In genomic region chr15:34987182-34987488, GRCh38 we compare ENCODE assay signal across 8 cellular contexts. TPM values are rescaled to one million over a fixed set of nuclear protein-coding genes. Genes with fewer than 3 reads are reported as not detected.
DNase-seq lines count a peak whose midpoint lies in the region; ATAC-seq and TF ChIP-seq lines count a peak whose summit lies in the region.

No MANE protein-coding gene starts in this region.

- no peak overlapping the region for H2BK120ac ChIP-seq in trophoblast cell (ENCODE audit: insufficient read depth, low read length, poor library complexity)

- H3K4me3 ChIP-seq in OCI-LY3 (ENCODE audit: low read length) (peak overlapping the region; percentile 92), trophoblast cell (ENCODE audit: low read depth, low read length) (no peak overlapping the region)

- H4K20me1 ChIP-seq in OCI-LY3 (ENCODE audit: insufficient read depth, low read length), result peaks cover 23% of the 10 kb centered on the region

- H2BK12ac ChIP-seq in trophoblast cell (ENCODE audit: low read length), result no peak overlapping the region

- H3K9me3 ChIP-seq in OCI-LY3 (ENCODE audit: insufficient read depth, low read length) (no peaks in the 10 kb centered on the region), trophoblast cell (ENCODE audit: insufficient read depth, low read depth, low read length) (no peaks in the 10 kb centered on the region)

- no peak overlapping the region for H4K91ac ChIP-seq in trophoblast cell (ENCODE audit: low read depth, low read length)

- H3K27me3 ChIP-seq in OCI-LY3 (ENCODE audit: low read depth, low read length), result no peaks in the 10 kb centered on the region
- no peaks in the 10 kb centered on the region for H3K27me3 ChIP-seq in trophoblast cell (ENCODE audit: insufficient read depth, low read length)

- H3K36me3 ChIP-seq in OCI-LY3 (replicated peaks; ENCODE audit: low read depth, low read length), result peaks cover 26% of the 10 kb centered on the region
- H3K36me3 ChIP-seq in trophoblast cell (ENCODE audit: control insufficient read depth in 1 of 2, insufficient read depth in 2 of 2, low read length in 2 of 2), result peaks cover 2 to 3% of the 10 kb centered on the region in 2 experiments

- H3K79me2 ChIP-seq in OCI-LY3 (ENCODE audit: low read length), result peaks cover 60% of the 10 kb centered on the region
- H3K79me2 ChIP-seq in trophoblast cell (ENCODE audit: control insufficient read depth, insufficient read depth, low read length, poor library complexity), result peaks cover 14% of the 10 kb centered on the region

- TF ChIP-seq CTCF in OCI-LY3 (IDR thresholded peaks at IDR 0.05; ENCODE audit: low read depth, low read length), result no peak

- no peak overlapping the region for H4K12ac ChIP-seq in trophoblast cell (ENCODE audit: low read depth, low read length)

- WGBS in trophoblast cell (ENCODE audit: extremely low coverage, insufficient coverage, insufficient read length), result no CpG with 5 or more reads among the region's 4 CpGs

- no peak overlapping the region for H2BK5ac ChIP-seq in trophoblast cell (ENCODE audit: low read depth, low read length, poor library complexity)

- H3K23ac ChIP-seq in trophoblast cell (ENCODE audit: low read length), result no peak overlapping the region

- peak overlapping the region; percentile 35 for H3K4ac ChIP-seq in trophoblast cell (ENCODE audit: low read depth, low read length)

- H3K4me1 ChIP-seq in OCI-LY3 (ENCODE audit: low read length) (peaks cover 20% of the 10 kb centered on the region), trophoblast cell (ENCODE audit: control insufficient read depth in 1 of 2, insufficient read depth in 2 of 2, low read length in 2 of 2) (peaks cover 4 to 9% of the 10 kb centered on the region in 2 experiments)

- H2AK5ac ChIP-seq in trophoblast cell (ENCODE audit: low read length), result no peak overlapping the region

- H4K8ac ChIP-seq in trophoblast cell (ENCODE audit: low read depth, low read length), result no peak overlapping the region

- peaks cover 9% of the 10 kb centered on the region for H3K79me1 ChIP-seq in trophoblast cell (ENCODE audit: low read length)

- H3K4me2 ChIP-seq in OCI-LY3 (ENCODE audit: low read length), result peak overlapping the region; percentile 96
- H3K4me2 ChIP-seq in trophoblast cell (ENCODE audit: low read length), result peak overlapping the region; percentile 70

- peak overlapping the region; percentile 97 for H3K9ac ChIP-seq in OCI-LY3 (ENCODE audit: low read length)
- peak overlapping the region; percentile 74 for H3K9ac ChIP-seq in trophoblast cell (ENCODE audit: low read length)

- no peak for ATAC-seq in GM18909 (IDR thresholded peaks at IDR 0.05; ENCODE audit: poor library complexity, unreplicated experiment)

- H3K27ac ChIP-seq in OCI-LY3 (ENCODE audit: low read length), result peak overlapping the region; percentile 82; the same call in 1 of the 2 replicates
- peak overlapping the region; percentile 88 for H3K27ac ChIP-seq in epithelial cell of prostate
- no peak overlapping the region for H3K27ac ChIP-seq in trophoblast cell (ENCODE audit: low read depth, low read length)

- H3K14ac ChIP-seq in trophoblast cell (ENCODE audit: low read length), result no peak overlapping the region

- no peak overlapping the region for H2AFZ ChIP-seq in OCI-LY3 (ENCODE audit: low read depth, low read length)
- H2AFZ ChIP-seq in trophoblast cell (ENCODE audit: insufficient read depth, low read length, poor library complexity), result no peak overlapping the region

- DNase-seq in ELR (ENCODE audit: low read depth) (peak; percentile 23), epithelial cell of prostate (ENCODE audit: low read depth, low spot score) (no peak), trophoblast cell (no peak), mucosa of gallbladder (ENCODE audit: low spot score) (no peak), NCI-H446 treated with DMSO at 0.1 percent for 48 hours (lab: John Stamatoyannopoulos, UW) (no peak), T-helper 9 cell (no peak)

- no peak overlapping the region for H3K18ac ChIP-seq in trophoblast cell (ENCODE audit: low read length)

RNA-seq across cellular contexts. Expression of gene ZNF770, which starts 1.0 kb away (rescaled TPM):
- 17.7 and 19.3 TPM in 2 replicates for polyA plus RNA-seq in trophoblast cell (2013)
- total RNA-seq in mucosa of gallbladder, result 26.0 TPM

RNA-seq across cellular contexts. Expression of gene AQR, which starts 17.6 kb away (rescaled TPM):
- 21.1 and 23.1 TPM in 2 replicates for polyA plus RNA-seq in trophoblast cell (2013)
- 20.8 TPM for total RNA-seq in mucosa of gallbladder
